Comparison of ENCODE assay signal across 8 cellular contexts in genomic region chr10:75209325-75210192, GRCh38. TPM values are rescaled to one million over a fixed set of nuclear protein-coding genes. Genes with fewer than 3 reads are reported as not detected.
DNase-seq lines count a peak whose midpoint lies in the region; ATAC-seq and TF ChIP-seq lines count a peak whose summit lies in the region.

No MANE protein-coding gene starts in this region.

- ATAC-seq in GM21529 (IDR thresholded peaks at IDR 0.05; ENCODE audit: unreplicated experiment) = peak; percentile 58
- peak; percentile 61 for ATAC-seq in IMR-90 (ENCODE audit: low read depth)
- ATAC-seq in T-helper 17 cell = peak; percentile 68

- peak overlapping the region; percentile 95 for H4K91ac ChIP-seq in IMR-90 (ENCODE audit: insufficient read depth, low read depth, low read length)

- peak overlapping the region; percentile 100 for H2AK9ac ChIP-seq in IMR-90 (replicated peaks; ENCODE audit: low read depth, low read length, poor library complexity)

- peak overlapping the region; percentile 99 for H2AK5ac ChIP-seq in IMR-90 (ENCODE audit: low read depth, low read length)

- no peaks in the 10 kb centered on the region for H3K27me3 Mint-ChIP-seq in T-helper 17 cell

- H2BK15ac ChIP-seq in IMR-90 (ENCODE audit: low read depth, low read length) = peak overlapping the region; percentile 94; the same call in 2 of the 3 replicates

- peak overlapping the region; percentile 93 for H4K5ac ChIP-seq in IMR-90 (ENCODE audit: low read depth, low read length)

- 57% methylated on average over 5 of the region's 30 CpGs; no CpG with 5 or more reads in 1 of the 2 experiments for WGBS in IMR-90 (ENCODE audit: extremely low coverage in 2 of 2, insufficient read length in 1 of 2), 2 experiments

- H3K4me3 ChIP-seq in IMR-90 (ENCODE audit: insufficient read depth, low read depth, low read length) (peak overlapping the region; percentile 71), ascending aorta (peak overlapping the region; percentile 84 to 94), skeletal muscle cell (ENCODE audit: low read depth, low read length) (peak overlapping the region; percentile 93)

- in situ Hi-C loops in IMR-90 (cut with MboI; ENCODE audit: low sequenced_read_pairs) = no loop called here

- H4K8ac ChIP-seq in IMR-90 (ENCODE audit: low read depth in 2 of 2, low read length in 2 of 2) = peak overlapping the region; percentile 98 to 99

- no peaks in the 10 kb centered on the region for H3K9me3 ChIP-seq in IMR-90 (ENCODE audit: control insufficient read depth, insufficient read depth, low read length)
- no peaks in the 10 kb centered on the region for H3K9me3 ChIP-seq in T-helper 17 cell (ENCODE audit: control insufficient read depth, low read length, poor library complexity, severe bottlenecking)
- H3K9me3 ChIP-seq in ascending aorta = no peaks in the 10 kb centered on the region

- POLR2A ChIA-PET in IMR-90 (lab: Charles Lee; ENCODE audit: unreplicated experiment) = no interaction called here

- dilution Hi-C loops in IMR-90 (cut with HindIII; ENCODE audit: low sequenced_read_pairs, unreplicated experiment) = no loop called here

- H3K4me1 Mint-ChIP-seq in T-helper 17 cell = peaks cover 25% of the 10 kb centered on the region

- CTCF ChIA-PET in IMR-90 (lab: Yijun Ruan, JAX) = no interaction called here

- H3K4ac ChIP-seq in IMR-90 (ENCODE audit: low read depth, low read length) = peak overlapping the region; percentile 99

- no peaks in the 10 kb centered on the region for H3K27me3 ChIP-seq in IMR-90 (ENCODE audit: control insufficient read depth, insufficient read depth, low read length)
- H3K27me3 ChIP-seq in ascending aorta = no peaks in the 10 kb centered on the region

- H2BK20ac ChIP-seq in IMR-90 (ENCODE audit: low read depth, low read length) = peak overlapping the region; percentile 60

- H3K79me1 ChIP-seq in IMR-90 (ENCODE audit: low read depth in 1 of 2, low read length in 2 of 2) = peaks cover 0 to 14% of the 10 kb centered on the region in 2 experiments; a peak in 2 of 4 replicates

- intact Hi-C loops in IMR-90 (cut with micrococcal nuclease) (loop anchor here (1.0 to 5.0 kb wide), 3 partner anchors 14 to 97 kb away; partner anchors contain the start of gene SAMD8), ascending aorta (cut with DNase I) (loop anchor here (1.0 to 2.0 kb wide), 3 partner anchors 21 to 99 kb away; partner anchors contain the start of gene SAMD8)

- H3K14ac ChIP-seq in IMR-90 (replicated peaks; ENCODE audit: low read depth, low read length) = peak overlapping the region; percentile 100

- H3K36me3 Mint-ChIP-seq in T-helper 17 cell (ENCODE audit: low read depth) = no peaks in the 10 kb centered on the region

- H3K27ac ChIP-seq in IMR-90 (ENCODE audit: insufficient read depth, low read length) = peak overlapping the region; percentile 93
- peak overlapping the region; percentile 98 to 100 for H3K27ac ChIP-seq in ascending aorta

- H3K36me3 ChIP-seq in IMR-90 (ENCODE audit: control insufficient read depth, insufficient read depth, low read length) = peaks cover 10% of the 10 kb centered on the region
- peaks cover 23% of the 10 kb centered on the region in 2 donors for H3K36me3 ChIP-seq in ascending aorta

- H4K20me1 ChIP-seq in IMR-90 (ENCODE audit: insufficient read depth, low read length) = peaks cover 13% of the 10 kb centered on the region

- peak overlapping the region; percentile 89 for H3K4me2 ChIP-seq in IMR-90 (ENCODE audit: low read depth, low read length)

- peak overlapping the region; percentile 89 for H3K9ac ChIP-seq in IMR-90 (ENCODE audit: low read depth, low read length)

- H3K27ac Mint-ChIP-seq in T-helper 17 cell = peak overlapping the region; percentile 99

- H3K23ac ChIP-seq in IMR-90 (ENCODE audit: low read depth, low read length) = peak overlapping the region; percentile 99

- TF ChIP-seq CTCF in IMR-90 (conservative IDR thresholded peaks at IDR 0.05; ENCODE audit: low read depth, low read length) (no peak), ascending aorta (IDR thresholded peaks at IDR 0.05) (no peak)

- no peak for TF ChIP-seq POLR2A in IMR-90 (IDR thresholded peaks at IDR 0.05; ENCODE audit: low read depth, low read length)

- peak overlapping the region; percentile 97 for H2AFZ ChIP-seq in IMR-90 (replicated peaks; ENCODE audit: low read length, poor library complexity)

- no TSS peak for BruUV-seq in IMR-90 (replicated peaks; lab: Mats Ljungman, UMichigan)

- H3K4me3 Mint-ChIP-seq in T-helper 17 cell = peak overlapping the region; percentile 100

- peak overlapping the region; percentile 98 for H3K56ac ChIP-seq in IMR-90 (ENCODE audit: extremely low read depth, insufficient read depth, low read length)

- H3K18ac ChIP-seq in IMR-90 (ENCODE audit: low read depth, low read length) = peak overlapping the region; percentile 82

- TF ChIP-seq RAD21 in IMR-90 (IDR thresholded peaks at IDR 0.05; ENCODE audit: low read length) = no peak

- DNase-seq in ELF-1 (ENCODE audit: low read depth, low spot score) (peak; percentile 38), IMR-90 (peak; percentile 65), T-helper 17 cell (peak; percentile 53 to 67 (median 64)), ascending aorta (ENCODE audit: low spot score in 2 of 2) (peak; percentile 43 to 90), hypothalamus (lab: John Stamatoyannopoulos, UW) (peak in 37 of 51 donors; percentile 9 to 89 (median 62)), skeletal muscle cell (ENCODE audit: low read depth) (peak; percentile 31), NCI-H2107 treated with DMSO at 0.1 percent for 48 hours (lab: John Stamatoyannopoulos, UW; ENCODE audit: unreplicated experiment) (no peak)

- peaks cover 9% of the 10 kb centered on the region for H3K9me1 ChIP-seq in IMR-90 (ENCODE audit: insufficient read depth, low read length)

- peaks cover 12% of the 10 kb centered on the region for H3K4me1 ChIP-seq in IMR-90 (ENCODE audit: control insufficient read depth, insufficient read depth, low read length)
- peaks cover 10 to 21% of the 10 kb centered on the region in 2 donors for H3K4me1 ChIP-seq in ascending aorta

- peak overlapping the region; percentile 93 for H2BK120ac ChIP-seq in IMR-90 (ENCODE audit: low read depth, low read length)

- peak overlapping the region; percentile 91 for H2BK5ac ChIP-seq in IMR-90 (ENCODE audit: low read depth, low read length, poor library complexity, severe bottlenecking)

TF ChIP-seq in IMR-90, 13 proteins besides CTCF, POLR2A, EP300 and RAD21:
- TF ChIP-seq CHD1 (IDR thresholded peaks at IDR 0.05; ENCODE audit: low read depth, low read length) (no peak), RCOR1 (IDR thresholded peaks at IDR 0.05; ENCODE audit: insufficient replicate concordance, low read length) (no peak), ELK1 (IDR thresholded peaks at IDR 0.05; ENCODE audit: borderline replicate concordance, low read depth, low read length) (no peak), SMC3 (IDR thresholded peaks at IDR 0.05; ENCODE audit: low read depth, low read length) (no peak), FOS (IDR thresholded peaks at IDR 0.05; ENCODE audit: low read depth, low read length) (no peak), RFX5 (IDR thresholded peaks at IDR 0.05; ENCODE audit: low read depth, low read length) (no peak), MXI1 (IDR thresholded peaks at IDR 0.05; ENCODE audit: borderline replicate concordance, low read depth, low read length) (peak; percentile 65; the same call in 1 of the 2 replicates), CEBPB (IDR thresholded peaks at IDR 0.05; ENCODE audit: low read depth, low read length) (no peak), MAFK (IDR thresholded peaks at IDR 0.05; ENCODE audit: low read depth, low read length) (no peak), NFE2L2 (IDR thresholded peaks at IDR 0.05; ENCODE audit: low read depth, low read length) (peak; percentile 56; the same call in 1 of the 2 replicates)
TF ChIP-seq in IMR-90: peak in this region for 2.

RNA-seq across cellular contexts. Expression of gene VDAC2, which starts 1.0 kb away (rescaled TPM):
- total RNA-seq in IMR-90 (2012; rRNA removed) (122 and 169 TPM in 2 replicates), T-helper 17 cell (100 to 1,000 TPM; 109 to 117 TPM), ascending aorta (14.4 TPM)
- 123 and 139 TPM in 2 replicates for polyA plus RNA-seq in IMR-90 (2012; rRNA removed)
- polyA plus RNA-seq in IMR-90 (2012; cell fraction: cytosol; rRNA removed) = 52.8 and 54.1 TPM in 2 replicates
- polyA plus RNA-seq in IMR-90 (2012; cell fraction: nucleus; rRNA removed; ENCODE audit: low replicate concordance) = 31.2 and 88.4 TPM in 2 replicates

RNA-seq across cellular contexts. Expression of gene COMTD1, which starts 26.2 kb away (rescaled TPM):
- 1.4 and 1.6 TPM in 2 replicates for total RNA-seq in IMR-90 (2012; rRNA removed)
- 6.4 and 9.5 TPM in 2 replicates for polyA plus RNA-seq in IMR-90 (2012; rRNA removed)
- 10.7 and 12.1 TPM in 2 replicates for polyA plus RNA-seq in IMR-90 (2012; cell fraction: cytosol; rRNA removed)
- polyA plus RNA-seq in IMR-90 (2012; cell fraction: nucleus; rRNA removed; ENCODE audit: low replicate concordance) = 22.0 and 64.6 TPM in 2 replicates
- total RNA-seq in T-helper 17 cell = 10 to 100 TPM; 18.1 to 23.8 TPM
- total RNA-seq in ascending aorta = 85.5 TPM
